In genomic region chr2:1653956-1654695, GRCh38 we compare ENCODE assay signal across 10 cellular contexts.
DNase-seq lines count a peak whose midpoint lies in the region; ATAC-seq and TF ChIP-seq lines count a peak whose summit lies in the region.
"Had no signal": no experiment of that assay in that cellular context is flagged by ENCODE, and none has a peak within 500 bp of the region (broad histone marks: within the 10 kb centered on the region; RNA-seq: fewer than 3 reads in every experiment).

No MANE protein-coding gene starts in this region.

- intact Hi-C loops in lower lobe of right lung (cut with DNase I) = no loop called here
- intact Hi-C loops in upper lobe of right lung (cut with DNase I) = no loop called here
- intact Hi-C loops in activated CD8-positive, alpha-beta T cell treated with anti-CD3 and anti-CD28 coated beads for 36 hours (cut with micrococcal nuclease) = no loop called here

- H3K27ac Mint-ChIP-seq in activated CD8-positive, alpha-beta T cell treated with anti-CD3 and anti-CD28 coated beads for 36 hours = no peak overlapping the region
- H3K27ac Mint-ChIP-seq: activated T-helper 17 cell treated with anti-CD3 and anti-CD28 coated beads, Interleukin-2, amount 50 U/mL, for 72 hours had no signal

- H3K4me3 Mint-ChIP-seq in activated CD8-positive, alpha-beta T cell treated with anti-CD3 and anti-CD28 coated beads for 36 hours = no peak overlapping the region
- H3K4me3 Mint-ChIP-seq: activated T-helper 17 cell treated with anti-CD3 and anti-CD28 coated beads, Interleukin-2, amount 50 U/mL, for 72 hours had no signal

- no peaks in the 10 kb centered on the region for H3K36me3 Mint-ChIP-seq in activated CD8-positive, alpha-beta T cell treated with anti-CD3 and anti-CD28 coated beads for 36 hours (ENCODE audit: low read depth)

- H3K4me1 ChIP-seq in lower lobe of right lung (peaks cover 37% of the 10 kb centered on the region), upper lobe of right lung (peaks cover 31% of the 10 kb centered on the region)

- no peaks in the 10 kb centered on the region for H3K9me3 ChIP-seq in lower lobe of right lung
- H3K9me3 ChIP-seq in upper lobe of right lung = no peaks in the 10 kb centered on the region

- H3K27ac ChIP-seq in lower lobe of right lung = peak overlapping the region; percentile 32
- H3K27ac ChIP-seq in upper lobe of right lung = peak overlapping the region; percentile 12

- POLR2A ChIA-PET in activated CD8-positive, alpha-beta T cell treated with anti-CD3 and anti-CD28 coated beads for 36 hours (lab: Charles Lee) = no interaction called here

- CTCF ChIA-PET in activated CD8-positive, alpha-beta T cell treated with anti-CD3 and anti-CD28 coated beads for 36 hours (lab: Charles Lee) = no interaction called here

- no peak for ATAC-seq in lower lobe of right lung
- no peak for ATAC-seq in upper lobe of right lung
- no peak for ATAC-seq in GM18517 (IDR thresholded peaks at IDR 0.05; ENCODE audit: unreplicated experiment)
- no peak for ATAC-seq in GM19395 (IDR thresholded peaks at IDR 0.05; ENCODE audit: unreplicated experiment)
- no peak for ATAC-seq in activated CD8-positive, alpha-beta T cell treated with anti-CD3 and anti-CD28 coated beads for 36 hours
- no peak for ATAC-seq in GM21825 (IDR thresholded peaks at IDR 0.05; ENCODE audit: unreplicated experiment)
- ATAC-seq: activated T-helper 17 cell treated with anti-CD3 and anti-CD28 coated beads, Interleukin-2, amount 50 U/mL, for 72 hours had no signal

- no peaks in the 10 kb centered on the region for H3K9me3 Mint-ChIP-seq in activated CD8-positive, alpha-beta T cell treated with anti-CD3 and anti-CD28 coated beads for 36 hours
- H3K9me3 Mint-ChIP-seq: activated T-helper 17 cell treated with anti-CD3 and anti-CD28 coated beads, Interleukin-2, amount 50 U/mL, for 72 hours had no signal

- H3K4me1 Mint-ChIP-seq in activated CD8-positive, alpha-beta T cell treated with anti-CD3 and anti-CD28 coated beads for 36 hours (ENCODE audit: low read depth) = no peaks in the 10 kb centered on the region
- H3K4me1 Mint-ChIP-seq: activated T-helper 17 cell treated with anti-CD3 and anti-CD28 coated beads, Interleukin-2, amount 50 U/mL, for 72 hours had no signal

- peaks cover 7% of the 10 kb centered on the region for H3K27me3 Mint-ChIP-seq in activated CD8-positive, alpha-beta T cell treated with anti-CD3 and anti-CD28 coated beads for 36 hours

- H3K27me3 ChIP-seq in lower lobe of right lung (ENCODE audit: low read depth) = no peaks in the 10 kb centered on the region
- no peaks in the 10 kb centered on the region for H3K27me3 ChIP-seq in upper lobe of right lung

- no peak overlapping the region for H3K4me3 ChIP-seq in lower lobe of right lung
- H3K4me3 ChIP-seq in upper lobe of right lung = no peak overlapping the region

- TF ChIP-seq CTCF in lower lobe of right lung (IDR thresholded peaks at IDR 0.05) = no peak
- TF ChIP-seq CTCF in upper lobe of right lung (IDR thresholded peaks at IDR 0.05) = no peak
- no peak for TF ChIP-seq CTCF in activated CD8-positive, alpha-beta T cell treated with anti-CD3 and anti-CD28 coated beads for 36 hours (IDR thresholded peaks at IDR 0.05)

- DNase-seq in NCI-H226 (peak; percentile 46), dedifferentiated amniotic fluid mesenchymal stem cell (ENCODE audit: extremely low spot score) (peak; percentile 62), lower lobe of right lung (no peak), upper lobe of right lung (no peak)
- DNase-seq in activated CD8-positive, alpha-beta T cell treated with anti-CD3 and anti-CD28 coated beads for 36 hours = no peak
- DNase-seq: NCI-H146 had no signal

- H3K36me3 ChIP-seq in lower lobe of right lung (peaks cover 2% of the 10 kb centered on the region), upper lobe of right lung (peaks cover 8% of the 10 kb centered on the region)

Comparison
In these comparisons a context has a peak if more than half of its experiments do, and no peak if none do; other contexts are left out.
1. DNase-seq: peak in NCI-H226 (single experiment) and dedifferentiated amniotic fluid mesenchymal stem cell (single experiment); none in lower lobe of right lung (single experiment), upper lobe of right lung (single experiment) and activated CD8-positive, alpha-beta T cell treated with anti-CD3 and anti-CD28 coated beads for 36 hours (single experiment).